ENCODE assay signal across 19 cellular contexts in genomic region chr15:66036859-66037258, GRCh38.
"Had no signal": no experiment of that assay in that cellular context is flagged by ENCODE, and none has a peak within 500 bp of the region (broad histone marks: within the 10 kb centered on the region; RNA-seq: fewer than 3 reads in every experiment).

No MANE protein-coding gene starts in this region.

- ATAC-seq: Panc1, PC-3 had no signal

- H3K27ac ChIP-seq: RWPE1 had no signal

- DNase-seq: KBM-7, MV-4-11, NCI-H1048, NCI-H1105, NCI-H1417, NCI-H1436 treated with DMSO at 0.1 percent for 48 hours, NCI-H1694, NCI-H187 treated with DMSO at 0.1 percent for 48 hours, NCI-H2029 treated with DMSO at 0.1 percent for 48 hours, NCI-H2171 treated with DMSO at 0.1 percent for 48 hours, NCI-H446, NCI-H510A, NCI-H524 treated with DMSO at 0.1 percent for 48 hours, NCI-H774, PC-3, SHP77, SW 1271 had no signal
